In the genomic region with DNA sequence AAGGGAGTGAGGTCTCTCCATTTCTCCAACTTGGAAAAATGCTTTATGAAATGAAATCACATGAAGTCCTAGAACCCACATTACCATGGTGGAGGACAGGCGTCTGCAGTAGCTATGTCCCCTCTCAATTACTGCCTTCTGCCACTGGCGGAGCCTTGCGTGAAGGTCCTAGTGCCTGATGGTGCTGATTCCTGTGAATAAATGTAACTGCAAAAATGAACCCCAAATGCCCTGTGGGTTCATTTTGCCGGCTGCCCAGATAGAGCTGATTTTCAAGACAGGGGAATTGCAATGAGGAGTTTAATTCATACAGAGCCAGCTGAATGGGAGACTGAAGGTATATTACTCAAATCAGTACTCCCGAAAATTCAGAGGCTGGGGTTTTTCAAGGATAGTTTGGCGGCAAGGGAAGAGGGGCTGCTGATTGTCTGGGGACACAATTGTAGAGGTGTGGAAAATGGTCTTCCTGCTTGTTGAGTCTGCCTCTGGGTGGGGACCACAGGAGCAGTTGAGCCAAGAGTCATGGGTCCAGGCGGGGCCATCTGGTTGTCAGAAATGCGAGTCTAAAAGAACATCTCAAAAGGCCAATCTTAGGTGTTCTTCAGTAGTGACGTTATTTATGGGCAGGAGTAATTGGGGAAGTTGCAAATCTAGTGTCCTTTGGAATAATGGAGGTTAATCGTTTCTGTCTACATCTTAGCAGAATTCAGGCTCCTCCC, we compare ENCODE assay signal across 23 cellular contexts. TPM values are rescaled to one million over a fixed set of nuclear protein-coding genes. Genes with fewer than 3 reads are reported as not detected.
DNase-seq lines count a peak whose midpoint lies in the region; ATAC-seq and TF ChIP-seq lines count a peak whose summit lies in the region.
"Had no signal": no experiment of that assay in that cellular context is flagged by ENCODE, and none has a peak within 500 bp of the region (broad histone marks: within the 10 kb centered on the region; RNA-seq: fewer than 3 reads in every experiment).

No MANE protein-coding gene starts in this region.

- H3K27me3 ChIP-seq in mucosa of rectum (ENCODE audit: control insufficient read depth in 2 of 2, insufficient read depth in 2 of 2, low read length in 2 of 2): peaks cover 2 to 3% of the 10 kb centered on the region in 2 donors
- H3K27me3 ChIP-seq: spleen had no signal

- H3K36me3 Mint-ChIP-seq in glutamatergic neuron (ENCODE audit: unreplicated experiment): no peaks in the 10 kb centered on the region

- intact Hi-C loops in Right ventricle myocardium inferior (cut with DNase I) (no loop called here), cardiac septum (cut with DNase I) (no loop called here)

- H3K9ac ChIP-seq in mucosa of rectum (ENCODE audit: low read depth in 1 of 2, low read length in 2 of 2): no peak overlapping the region
- H3K9ac ChIP-seq: SK-N-SH had no signal

- H3K27ac ChIP-seq in mucosa of rectum (ENCODE audit: low read depth in 2 of 2, low read length in 2 of 2): peak overlapping the region; percentile 52 to 56
- H3K27ac ChIP-seq: spleen had no signal

- no peak overlapping the region for H3K4me3 Mint-ChIP-seq in glutamatergic neuron (ENCODE audit: unreplicated experiment)
- H3K4me3 Mint-ChIP-seq: CD8-positive, alpha-beta memory T cell; nephron progenitor cell had no signal

- peak overlapping the region; percentile 41 for H3K27ac Mint-ChIP-seq in glutamatergic neuron (ENCODE audit: unreplicated experiment)
- H3K27ac Mint-ChIP-seq: nephron progenitor cell, progenitor cell of endocrine pancreas had no signal

- peaks cover 3% of the 10 kb centered on the region for H3K9me3 Mint-ChIP-seq in glutamatergic neuron (ENCODE audit: unreplicated experiment)
- H3K9me3 Mint-ChIP-seq: CD8-positive, alpha-beta memory T cell; nephron progenitor cell had no signal

- no peaks in the 10 kb centered on the region for H3K36me3 ChIP-seq in mucosa of rectum (ENCODE audit: control insufficient read depth in 2 of 2, insufficient read depth in 2 of 2, low read length in 2 of 2)
- H3K36me3 ChIP-seq: spleen had no signal

- ATAC-seq in Right ventricle myocardium inferior: peak; percentile 21
- ATAC-seq: esophagus mucosa, Panc1 had no signal

- no peak for TF ChIP-seq CTCF in glutamatergic neuron (IDR thresholded peaks at IDR 0.05; ENCODE audit: partially characterized antibody, unreplicated experiment)

- no peak overlapping the region for H3K4me3 ChIP-seq in mucosa of rectum (ENCODE audit: low read length in 2 of 2)
- H3K4me3 ChIP-seq: spleen had no signal

- peaks cover 3 to 4% of the 10 kb centered on the region in 2 donors for H3K4me1 ChIP-seq in mucosa of rectum (ENCODE audit: control insufficient read depth in 2 of 2, insufficient read depth in 2 of 2, low read length in 2 of 2)

- peaks cover 6% of the 10 kb centered on the region for H3K27me3 Mint-ChIP-seq in glutamatergic neuron (ENCODE audit: unreplicated experiment)
- H3K27me3 Mint-ChIP-seq: CD8-positive, alpha-beta memory T cell had no signal

- DNase-seq in Right ventricle myocardium inferior (ENCODE audit: missing footprints): peak; percentile 68
- no peak for DNase-seq in cardiac septum (ENCODE audit: low spot score)
- no peak for DNase-seq in glutamatergic neuron
- peak; percentile 15 for DNase-seq in ureter (ENCODE audit: low spot score)
- DNase-seq in cerebellar cortex (ENCODE audit: low spot score): no peak
- DNase-seq in 8988T: no peak
- no peak for DNase-seq in NCI-H187 (lab: John Stamatoyannopoulos, UW)
- DNase-seq: activated CD4-positive, CD25-positive, alpha-beta regulatory T cell; central memory CD4-positive, alpha-beta T cell; DMS79 treated with DMSO at 0.1 percent for 48 hours; NCI-H1417 treated with DMSO at 0.1 percent for 48 hours; NCI-H748 treated with DMSO at 0.1 percent for 48 hours; nephron progenitor cell; SK-N-SH; spleen; stimulated activated CD4-positive, alpha-beta T cell treated with anti-CD3 and anti-CD28 coated beads, Interleukin-4, amount 100 ng/mL, for 4 hours had no signal

- peaks cover 28% of the 10 kb centered on the region for H3K4me1 Mint-ChIP-seq in glutamatergic neuron (ENCODE audit: low read depth, unreplicated experiment)

- H3K9me3 ChIP-seq in mucosa of rectum (ENCODE audit: control insufficient read depth in 2 of 2, low read length in 2 of 2): no peaks in the 10 kb centered on the region
- H3K9me3 ChIP-seq: SK-N-SH, spleen had no signal

RNA-seq across cellular contexts. Expression of gene PRF1, which starts 13.5 kb away (rescaled TPM):
- total RNA-seq in Right ventricle myocardium inferior: 4.3 TPM
- 1.2 TPM for total RNA-seq in cardiac septum
- total RNA-seq in glutamatergic neuron (ENCODE audit: unreplicated experiment): 2.6 TPM
- total RNA-seq in ureter: 4.1 TPM
- total RNA-seq: lung microvascular endothelial cell, M059J, progenitor cell of endocrine pancreas had no signal

Comparison
In these comparisons a context has a peak if more than half of its experiments do, and no peak if none do; other contexts are left out.
1. DNase-seq: peak in Right ventricle myocardium inferior (single experiment) and ureter (single experiment); none in cardiac septum (single experiment), glutamatergic neuron (single experiment), cerebellar cortex (single experiment), 8988T (single experiment) and NCI-H187 (0 of 2).